8 cellular contexts compared by ENCODE assay signal in genomic region chr1:175152006-175152652, GRCh38. TPM values are rescaled to one million over a fixed set of nuclear protein-coding genes. Genes with fewer than 3 reads are reported as not detected.
DNase-seq lines count a peak whose midpoint lies in the region; TF ChIP-seq lines count a peak whose summit lies in the region.

No MANE protein-coding gene starts in this region.

- TF ChIP-seq CTCF in GM12873 (IDR thresholded peaks at IDR 0.05; ENCODE audit: insufficient read depth, low read depth, low read length, missing control alignments) (peak; percentile 92), RWPE1 (conservative IDR thresholded peaks at IDR 0.05; ENCODE audit: low read depth) (peak; percentile 90), uterus (IDR thresholded peaks at IDR 0.05) (peak; percentile 78 to 88 (median 83))

- H3K4me3 ChIP-seq in uterus: no peak overlapping the region

- H3K27ac ChIP-seq in RWPE1: no peak overlapping the region
- H3K27ac ChIP-seq in uterus: no peak overlapping the region

- H3K27me3 ChIP-seq in uterus: no peaks in the 10 kb centered on the region

- no peaks in the 10 kb centered on the region for H3K4me1 ChIP-seq in uterus

- CTCF ChIA-PET in RWPE1 (lab: Yijun Ruan, JAX): interaction anchor here (0.5 to 3.5 kb wide), 28 partner anchors 9 to 1274 kb away, joined by 3 to 31 read pairs (median 4); partner anchors contain the start of gene TNR

- peak; percentile 51 for DNase-seq in HuH-7 (ENCODE audit: low spot score)
- peak; percentile 64 for DNase-seq in RWPE1 (ENCODE audit: low spot score)
- peak; percentile 42 for DNase-seq in activated effector memory CD4-positive, alpha-beta T cell treated with Interleukin-2 at 50 U/mL for 16 hours
- DNase-seq in glomerular visceral epithelial cell (ENCODE audit: extremely low spot score): peak; percentile 45
- peak; percentile 31 to 93 (median 71) for DNase-seq in posterior cingulate gyrus
- DNase-seq in uterus: peak; percentile 51
- no peak for DNase-seq in NCI-H524 treated with DMSO at 0.1 percent for 48 hours (lab: John Stamatoyannopoulos, UW)

- intact Hi-C loops in posterior cingulate gyrus (cut with DNase I) (loop anchor here (2.0 to 10.0 kb wide), 4 partner anchors 167 to 1690 kb away; no protein-coding TSS in a partner anchor), uterus (cut with DNase I; ENCODE audit: low total_unique reads) (loop anchor here (10.0 kb wide), 1 partner anchor 63 kb away; no protein-coding TSS in a partner anchor)

- POLR2A ChIA-PET in RWPE1 (lab: Yijun Ruan, JAX; ENCODE audit: low non-redundant PET): interaction anchor here (0.7 kb wide), 1 partner anchor 180 kb away, joined by 5 read pairs; no protein-coding TSS in a partner anchor

- H3K9me3 ChIP-seq in uterus: no peaks in the 10 kb centered on the region

- H3K36me3 ChIP-seq in uterus: no peaks in the 10 kb centered on the region

- TF ChIP-seq POLR2A in uterus (IDR thresholded peaks at IDR 0.05): no peak

RNA-seq across cellular contexts. Expression of gene KIAA0040, which starts 40.4 kb away (rescaled TPM):
- 10 to 100 TPM; 12.3 to 22.1 (median 16.3) TPM for total RNA-seq in uterus
